ENCODE assay signal across 8 cellular contexts in the genomic region with DNA sequence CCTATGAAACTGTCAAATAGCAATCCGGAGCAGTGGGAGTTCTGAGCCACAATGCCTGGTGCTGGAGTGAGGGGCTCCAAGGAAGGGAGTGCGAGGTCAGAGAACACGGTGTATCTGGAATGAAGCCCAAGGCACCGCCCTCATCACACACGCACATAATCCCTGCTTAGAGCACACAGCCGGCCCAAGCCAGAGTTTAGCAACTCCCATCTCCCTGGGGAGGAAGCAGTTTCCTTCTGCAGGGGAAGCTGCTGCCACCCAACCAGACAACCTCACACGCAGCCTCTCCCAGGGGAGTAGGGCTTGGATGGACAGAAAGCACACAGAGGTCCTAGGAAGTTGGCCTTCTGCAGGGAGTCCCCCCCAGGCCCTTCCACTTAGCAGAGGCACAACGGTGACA. TPM values are rescaled to one million over a fixed set of nuclear protein-coding genes. Genes with fewer than 3 reads are reported as not detected.
DNase-seq lines count a peak whose midpoint lies in the region; ATAC-seq and TF ChIP-seq lines count a peak whose summit lies in the region.

No MANE protein-coding gene starts in this region.

- H2BK12ac ChIP-seq in trophoblast cell (ENCODE audit: low read length) = no peak overlapping the region

- TF ChIP-seq EP300 in esophagus muscularis mucosa (IDR thresholded peaks at IDR 0.05) = peak; percentile 76

- H3K79me2 ChIP-seq in trophoblast cell (ENCODE audit: control insufficient read depth, insufficient read depth, low read length, poor library complexity) = peaks cover 68% of the 10 kb centered on the region

- H3K4me1 ChIP-seq in esophagus muscularis mucosa = peaks cover 96 to 100% (median 100%) of the 10 kb centered on the region in 4 donors
- H3K4me1 ChIP-seq in trophoblast cell (ENCODE audit: control insufficient read depth in 1 of 2, insufficient read depth in 2 of 2, low read length in 2 of 2) = peaks cover 60 to 74% of the 10 kb centered on the region in 2 experiments

- no peak for ATAC-seq in HG03095 (IDR thresholded peaks at IDR 0.05; ENCODE audit: unreplicated experiment)
- ATAC-seq in HG02970 (IDR thresholded peaks at IDR 0.05; ENCODE audit: low FRiP score, unreplicated experiment) = no peak

- TF ChIP-seq POLR2A in esophagus muscularis mucosa (IDR thresholded peaks at IDR 0.05; ENCODE audit: low read depth) = no peak

- H3K18ac ChIP-seq in trophoblast cell (ENCODE audit: low read length) = no peak overlapping the region

- H2AFZ ChIP-seq in trophoblast cell (ENCODE audit: insufficient read depth, low read length, poor library complexity) = no peak overlapping the region

- peak overlapping the region; percentile 3 to 32 (median 16) for H3K4me3 ChIP-seq in esophagus muscularis mucosa
- no peak overlapping the region for H3K4me3 ChIP-seq in trophoblast cell (ENCODE audit: low read depth, low read length)

- H4K8ac ChIP-seq in trophoblast cell (ENCODE audit: low read depth, low read length) = no peak overlapping the region

- no peak overlapping the region for H2BK120ac ChIP-seq in trophoblast cell (ENCODE audit: insufficient read depth, low read length, poor library complexity)

- H4K91ac ChIP-seq in trophoblast cell (ENCODE audit: low read depth, low read length) = no peak overlapping the region

- no peak overlapping the region for H4K12ac ChIP-seq in trophoblast cell (ENCODE audit: low read depth, low read length)

- H3K9ac ChIP-seq in trophoblast cell (ENCODE audit: low read length) = no peak overlapping the region

- DNase-seq in COLO668 (lab: John Stamatoyannopoulos, UW; ENCODE audit: unreplicated experiment) = peak; percentile 65
- peak; percentile 95 for DNase-seq in NCI-H69 (lab: John Stamatoyannopoulos, UW)
- DNase-seq in esophagus muscularis mucosa (ENCODE audit: extremely low spot score) = no peak
- peak in 1 of 2 donors; percentile 42 for DNase-seq in trophoblast cell
- DNase-seq in activated effector memory CD4-positive, alpha-beta T cell treated with anti-CD3 and anti-CD28 coated beads, Interleukin-2, amount 50 U/mL, for 16 hours = no peak
- DNase-seq in NCI-H510A treated with DMSO at 0.1 percent for 48 hours (lab: John Stamatoyannopoulos, UW) = no peak

- 3% methylated on average over 8 of the region's 8 CpGs for WGBS in esophagus muscularis mucosa
- WGBS in trophoblast cell (ENCODE audit: extremely low coverage, insufficient coverage, insufficient read length) = no CpG with 5 or more reads among the region's 8 CpGs

- H3K36me3 ChIP-seq in esophagus muscularis mucosa = peaks cover 0 to 3% (median 0%) of the 10 kb centered on the region in 4 donors
- peaks cover 23 to 37% of the 10 kb centered on the region in 2 experiments for H3K36me3 ChIP-seq in trophoblast cell (ENCODE audit: control insufficient read depth in 1 of 2, insufficient read depth in 2 of 2, low read length in 2 of 2)

- intact Hi-C loops in esophagus muscularis mucosa (cut with DNase I) = no loop called here

- H3K4ac ChIP-seq in trophoblast cell (ENCODE audit: low read depth, low read length) = peak overlapping the region; percentile 71

- H3K9me3 ChIP-seq in esophagus muscularis mucosa = no peaks in the 10 kb centered on the region
- no peaks in the 10 kb centered on the region for H3K9me3 ChIP-seq in trophoblast cell (ENCODE audit: insufficient read depth, low read depth, low read length)

- no peaks in the 10 kb centered on the region for H3K27me3 ChIP-seq in esophagus muscularis mucosa
- no peaks in the 10 kb centered on the region for H3K27me3 ChIP-seq in trophoblast cell (ENCODE audit: insufficient read depth, low read length)

- no peak overlapping the region for H3K14ac ChIP-seq in trophoblast cell (ENCODE audit: low read length)

- H3K23ac ChIP-seq in trophoblast cell (ENCODE audit: low read length) = no peak overlapping the region

- peaks cover 37% of the 10 kb centered on the region for H3K79me1 ChIP-seq in trophoblast cell (ENCODE audit: low read length)

- H2AK5ac ChIP-seq in trophoblast cell (ENCODE audit: low read length) = no peak overlapping the region

- no peak for TF ChIP-seq CTCF in esophagus muscularis mucosa (IDR thresholded peaks at IDR 0.05)

- H2BK5ac ChIP-seq in trophoblast cell (ENCODE audit: low read depth, low read length, poor library complexity) = no peak overlapping the region

- H3K4me2 ChIP-seq in trophoblast cell (ENCODE audit: low read length) = no peak overlapping the region

- peak overlapping the region; percentile 90 to 98 (median 97) for H3K27ac ChIP-seq in esophagus muscularis mucosa (replicated peaks in 1 of 4)
- H3K27ac ChIP-seq in trophoblast cell (ENCODE audit: low read depth, low read length) = no peak overlapping the region

RNA-seq across cellular contexts. Expression of gene ACTN1, which starts 31.3 kb away (rescaled TPM):
- total RNA-seq in esophagus muscularis mucosa = 1,000 to 10,000 TPM in 3 of 4 donors, 100 to 1,000 TPM in 1; 958 to 2,110 (median 1,439) TPM
- 427 and 440 TPM in 2 replicates for polyA plus RNA-seq in trophoblast cell (2013)

Comparison
In these comparisons a context has a peak if more than half of its experiments do, and no peak if none do; other contexts are left out.
1. DNase-seq: peak in COLO668 (single experiment) and NCI-H69 (single experiment); none in esophagus muscularis mucosa (single experiment), activated effector memory CD4-positive, alpha-beta T cell treated with anti-CD3 and anti-CD28 coated beads, Interleukin-2, amount 50 U/mL, for 16 hours (single experiment) and NCI-H510A treated with DMSO at 0.1 percent for 48 hours (single experiment).